In the genomic region with DNA sequence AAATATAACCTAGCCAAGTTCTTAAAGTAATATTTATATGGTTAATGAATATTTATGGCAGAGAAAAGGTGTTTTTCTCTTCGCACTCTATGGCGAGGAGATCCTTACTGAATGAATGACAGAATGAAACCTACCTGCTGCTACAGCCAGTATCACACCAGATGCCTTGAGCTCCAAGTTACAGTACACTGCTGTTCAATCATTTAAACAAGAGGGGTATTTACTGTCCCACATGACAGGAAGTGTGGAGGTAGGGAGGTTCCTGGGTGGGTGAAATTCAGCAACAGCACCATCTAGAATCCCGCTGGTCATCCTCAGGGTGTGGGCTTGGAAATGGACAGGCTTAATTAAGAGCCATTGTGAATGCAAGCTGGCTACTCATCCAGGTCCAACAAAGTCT, we compare ENCODE assay signal across 12 cellular contexts. TPM values are rescaled to one million over a fixed set of nuclear protein-coding genes. Genes with fewer than 3 reads are reported as not detected.
DNase-seq lines count a peak whose midpoint lies in the region; ATAC-seq and TF ChIP-seq lines count a peak whose summit lies in the region.
"Had no signal": no experiment of that assay in that cellular context is flagged by ENCODE, and none has a peak within 500 bp of the region (broad histone marks: within the 10 kb centered on the region; RNA-seq: fewer than 3 reads in every experiment).

No MANE protein-coding gene starts in this region.

- TF ChIP-seq CTCF in brain microvascular endothelial cell (IDR thresholded peaks at IDR 0.05; ENCODE audit: low read depth, low read length, missing control alignments): no peak
- no peak for TF ChIP-seq CTCF in osteoblast (IDR thresholded peaks at IDR 0.05; ENCODE audit: extremely low read depth, low read depth, low read length)

- 85% methylated on average over 3 of the region's 3 CpGs for WGBS in right cardiac atrium

- no peak overlapping the region for H2AFZ ChIP-seq in osteoblast (ENCODE audit: low read length)

- peak overlapping the region; percentile 79 for H3K4me2 ChIP-seq in osteoblast (ENCODE audit: insufficient read depth, low read length)

- H3K4me1 ChIP-seq in right cardiac atrium (ENCODE audit: control insufficient read depth, insufficient read depth, low read length) (peaks cover 29% of the 10 kb centered on the region), osteoblast (ENCODE audit: insufficient read depth, low read length) (peaks cover 89% of the 10 kb centered on the region)

- H3K4me3 ChIP-seq in right cardiac atrium (ENCODE audit: low read length) (no peak overlapping the region), brain microvascular endothelial cell (ENCODE audit: low read depth, low read length) (no peak overlapping the region), osteoblast (ENCODE audit: insufficient read depth, low read length) (no peak overlapping the region)

- H3K36me3 ChIP-seq in brain microvascular endothelial cell (replicated peaks) (no peaks in the 10 kb centered on the region), osteoblast (ENCODE audit: insufficient read depth, low read length) (no peaks in the 10 kb centered on the region)

- H3K9me3 ChIP-seq in right cardiac atrium (ENCODE audit: control insufficient read depth, low read length): no peaks in the 10 kb centered on the region
- H3K9me3 ChIP-seq in osteoblast (ENCODE audit: low read depth, low read length): no peaks in the 10 kb centered on the region

- no peaks in the 10 kb centered on the region for H4K20me1 ChIP-seq in osteoblast (ENCODE audit: insufficient read depth, low read length)

- no peak for DNase-seq in right cardiac atrium
- DNase-seq in Right ventricle myocardium inferior (ENCODE audit: missing footprints): no peak
- no peak for DNase-seq in brain microvascular endothelial cell
- DNase-seq in osteoblast (ENCODE audit: insufficient read length, low spot score, missing footprints): no peak
- DNase-seq in NCI-H1436 (lab: John Stamatoyannopoulos, UW): no peak
- no peak for DNase-seq in NCI-H526 treated with DMSO at 0.1 percent for 48 hours (lab: John Stamatoyannopoulos, UW)
- DNase-seq: ACHN; activated CD4-positive, CD25-positive, alpha-beta regulatory T cell; DMS79 had no signal

- H3K27ac ChIP-seq in right cardiac atrium (ENCODE audit: low read length): peak overlapping the region; percentile 20
- H3K27ac ChIP-seq in brain microvascular endothelial cell: peak overlapping the region; percentile 93
- H3K27ac ChIP-seq in osteoblast (ENCODE audit: low read depth, low read length): peak overlapping the region; percentile 98

- ATAC-seq in right cardiac atrium (no peak), Right ventricle myocardium inferior (no peak), HG02759 (IDR thresholded peaks at IDR 0.05; ENCODE audit: unreplicated experiment) (no peak), GM18520 (IDR thresholded peaks at IDR 0.05; ENCODE audit: unreplicated experiment) (no peak)
- ATAC-seq: HepG2 had no signal

- in situ Hi-C loops in brain microvascular endothelial cell (cut with HindIII; ENCODE audit: low pct_ligation_motif_present, low sequenced_read_pairs): no loop called here

- H3K27me3 ChIP-seq in right cardiac atrium (ENCODE audit: control insufficient read depth, insufficient read depth) (no peaks in the 10 kb centered on the region), brain microvascular endothelial cell (replicated peaks) (no peaks in the 10 kb centered on the region), osteoblast (ENCODE audit: insufficient read depth, low read length) (no peaks in the 10 kb centered on the region)

- peaks cover 84% of the 10 kb centered on the region for H3K79me2 ChIP-seq in osteoblast (ENCODE audit: insufficient read depth, low read length)

- intact Hi-C loops in right cardiac atrium (cut with DNase I): no loop called here
- intact Hi-C loops in Right ventricle myocardium inferior (cut with DNase I): no loop called here

RNA-seq across cellular contexts. Expression of a gene that starts 14.8 kb away (rescaled TPM):
- total RNA-seq in right cardiac atrium (10 to 100 TPM; 27.2 to 40.2 (median 32.0) TPM), Right ventricle myocardium inferior (30.3 TPM), osteoblast (89.4 and 94.3 TPM in 2 replicates)
- 23.5 TPM for polyA plus RNA-seq in right cardiac atrium

Comparison
In these comparisons a context has a peak if more than half of its experiments do, and no peak if none do; other contexts are left out.
1. H3K27ac ChIP-seq: peak in every context shown above with its lines; median percentile 98 in osteoblast; 93 in brain microvascular endothelial cell; 20 in right cardiac atrium.